In the genomic region with DNA sequence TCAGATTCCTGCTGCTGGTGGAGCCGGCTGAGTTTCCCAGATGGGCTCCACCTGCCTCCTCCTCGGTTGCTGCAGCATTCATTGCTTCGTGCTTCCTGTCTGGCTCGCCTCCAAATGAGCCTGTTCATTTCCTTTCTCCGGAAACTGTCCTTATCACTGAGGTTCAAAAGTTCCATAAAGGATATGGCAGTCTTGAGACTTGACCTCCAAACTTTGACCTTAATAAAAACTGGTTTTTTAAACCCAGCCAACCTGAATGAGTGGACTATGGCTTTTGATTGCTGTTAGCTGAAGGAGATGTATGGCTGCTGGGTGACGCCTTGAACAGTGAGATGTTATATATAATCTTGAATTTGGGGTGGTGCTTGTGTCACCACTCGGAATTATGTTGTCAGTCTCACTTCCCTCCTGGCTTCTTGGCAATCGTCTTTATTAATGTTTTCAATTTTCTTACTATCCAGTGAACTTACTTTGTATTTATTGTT, we compare ENCODE assay signal across 1 cellular context.
TF ChIP-seq lines count a peak whose summit lies in the region.

No MANE protein-coding gene starts in this region.

TF ChIP-seq in HepG2, 621 proteins besides CTCF, POLR2A, EP300 and RAD21 (continued from another document):
- TF ChIP-seq, protein P1, sequence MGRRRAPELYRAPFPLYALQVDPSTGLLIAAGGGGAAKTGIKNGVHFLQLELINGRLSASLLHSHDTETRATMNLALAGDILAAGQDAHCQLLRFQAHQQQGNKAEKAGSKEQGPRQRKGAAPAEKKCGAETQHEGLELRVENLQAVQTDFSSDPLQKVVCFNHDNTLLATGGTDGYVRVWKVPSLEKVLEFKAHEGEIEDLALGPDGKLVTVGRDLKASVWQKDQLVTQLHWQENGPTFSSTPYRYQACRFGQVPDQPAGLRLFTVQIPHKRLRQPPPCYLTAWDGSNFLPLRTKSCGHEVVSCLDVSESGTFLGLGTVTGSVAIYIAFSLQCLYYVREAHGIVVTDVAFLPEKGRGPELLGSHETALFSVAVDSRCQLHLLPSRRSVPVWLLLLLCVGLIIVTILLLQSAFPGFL (CRISPR knock-in tag; IDR thresholded peaks at IDR 0.05), result no peak
- TF ChIP-seq ZBTB3 (CRISPR knock-in tag; IDR thresholded peaks at IDR 0.05; ENCODE audit: borderline replicate concordance, low read depth) (no peak), FOXC1 (CRISPR knock-in tag; IDR thresholded peaks at IDR 0.05; ENCODE audit: borderline replicate concordance) (no peak), CC2D1A (CRISPR knock-in tag; IDR thresholded peaks at IDR 0.05) (no peak), ZNF33A (CRISPR knock-in tag; IDR thresholded peaks at IDR 0.05; ENCODE audit: borderline replicate concordance) (no peak), SCMH1 (CRISPR knock-in tag; IDR thresholded peaks at IDR 0.05; ENCODE audit: borderline replicate concordance) (no peak), TBL1XR1 (IDR thresholded peaks at IDR 0.05; ENCODE audit: borderline replicate concordance, low read length, partially characterized antibody) (no peak), MED8 (CRISPR knock-in tag; IDR thresholded peaks at IDR 0.05; ENCODE audit: insufficient replicate concordance) (no peak), ERF (CRISPR knock-in tag; IDR thresholded peaks at IDR 0.05) (no peak), ZNF569 (CRISPR knock-in tag; IDR thresholded peaks at IDR 0.05; ENCODE audit: borderline replicate concordance) (no peak), KAT8 (CRISPR knock-in tag; IDR thresholded peaks at IDR 0.05) (no peak), SRSF1 (optimal IDR thresholded peaks at IDR 0.05; ENCODE audit: low read depth, low read length) (no peak), ZNF556 (CRISPR knock-in tag; IDR thresholded peaks at IDR 0.05; ENCODE audit: borderline replicate concordance) (no peak), ZKSCAN8 (CRISPR knock-in tag; IDR thresholded peaks at IDR 0.05; ENCODE audit: borderline replicate concordance) (no peak), FOXO1 (CRISPR knock-in tag; IDR thresholded peaks at IDR 0.05) (peak; percentile 19; the same call in 1 of the 2 replicates), MAFF (IDR thresholded peaks at IDR 0.05; ENCODE audit: low read depth, low read length) (no peak), ZNF619 (CRISPR knock-in tag; IDR thresholded peaks at IDR 0.05) (no peak), MTA1 (CRISPR knock-in tag; IDR thresholded peaks at IDR 0.05; ENCODE audit: borderline replicate concordance) (no peak), MLLT10 (CRISPR knock-in tag; IDR thresholded peaks at IDR 0.05) (no peak), NFYC (CRISPR knock-in tag; IDR thresholded peaks at IDR 0.05) (no peak), MYC (CRISPR knock-in tag; IDR thresholded peaks at IDR 0.05; ENCODE audit: borderline replicate concordance) (no peak), ARNTL (CRISPR knock-in tag; IDR thresholded peaks at IDR 0.05) (no peak), REL (CRISPR knock-in tag; conservative IDR thresholded peaks at IDR 0.05) (no peak), ZNF605 (CRISPR knock-in tag; IDR thresholded peaks at IDR 0.05) (no peak), SP4 (CRISPR knock-in tag; IDR thresholded peaks at IDR 0.05) (no peak), THAP11 (CRISPR knock-in tag; IDR thresholded peaks at IDR 0.05) (peak; percentile 23; the same call in 1 of the 2 replicates), GZF1 (CRISPR knock-in tag; IDR thresholded peaks at IDR 0.05) (no peak), ZNF484 (CRISPR knock-in tag; IDR thresholded peaks at IDR 0.05; ENCODE audit: borderline replicate concordance, low read depth) (no peak), TBX3 (IDR thresholded peaks at IDR 0.05; ENCODE audit: borderline replicate concordance) (no peak), ZNF878 (CRISPR knock-in tag; IDR thresholded peaks at IDR 0.05) (peak; percentile 37; the same call in 1 of the 2 replicates), NFIB (CRISPR knock-in tag; IDR thresholded peaks at IDR 0.05; ENCODE audit: borderline replicate concordance) (no peak), SMAD9 (CRISPR knock-in tag; IDR thresholded peaks at IDR 0.05) (no peak), PHF20 (CRISPR knock-in tag; IDR thresholded peaks at IDR 0.05) (no peak), ZNF256 (CRISPR knock-in tag; conservative IDR thresholded peaks at IDR 0.05) (no peak), HNRNPUL1 (IDR thresholded peaks at IDR 0.05; ENCODE audit: low read depth, low read length) (no peak), SIX1 (CRISPR knock-in tag; IDR thresholded peaks at IDR 0.05; ENCODE audit: borderline replicate concordance) (no peak)
- TF ChIP-seq, protein P2, sequence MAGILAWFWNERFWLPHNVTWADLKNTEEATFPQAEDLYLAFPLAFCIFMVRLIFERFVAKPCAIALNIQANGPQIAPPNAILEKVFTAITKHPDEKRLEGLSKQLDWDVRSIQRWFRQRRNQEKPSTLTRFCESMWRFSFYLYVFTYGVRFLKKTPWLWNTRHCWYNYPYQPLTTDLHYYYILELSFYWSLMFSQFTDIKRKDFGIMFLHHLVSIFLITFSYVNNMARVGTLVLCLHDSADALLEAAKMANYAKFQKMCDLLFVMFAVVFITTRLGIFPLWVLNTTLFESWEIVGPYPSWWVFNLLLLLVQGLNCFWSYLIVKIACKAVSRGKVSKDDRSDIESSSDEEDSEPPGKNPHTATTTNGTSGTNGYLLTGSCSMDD (CRISPR knock-in tag; IDR thresholded peaks at IDR 0.05), result no peak
- TF ChIP-seq, protein P3, sequence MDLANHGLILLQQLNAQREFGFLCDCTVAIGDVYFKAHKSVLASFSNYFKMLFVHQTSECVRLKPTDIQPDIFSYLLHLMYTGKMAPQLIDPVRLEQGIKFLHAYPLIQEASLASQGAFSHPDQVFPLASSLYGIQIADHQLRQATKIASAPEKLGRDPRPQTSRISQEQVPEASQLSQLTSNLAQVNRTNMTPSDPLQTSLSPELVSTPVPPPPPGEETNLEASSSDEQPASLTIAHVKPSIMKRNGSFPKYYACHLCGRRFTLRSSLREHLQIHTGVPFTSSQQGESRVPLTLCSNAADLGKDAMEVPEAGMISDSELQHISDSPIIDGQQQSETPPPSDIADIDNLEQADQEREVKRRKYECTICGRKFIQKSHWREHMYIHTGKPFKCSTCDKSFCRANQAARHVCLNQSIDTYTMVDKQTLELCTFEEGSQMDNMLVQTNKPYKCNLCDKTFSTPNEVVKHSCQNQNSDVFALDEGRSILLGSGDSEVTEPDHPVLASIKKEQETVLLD (CRISPR knock-in tag; IDR thresholded peaks at IDR 0.05; ENCODE audit: low read depth), result no peak
- TF ChIP-seq, protein P4, sequence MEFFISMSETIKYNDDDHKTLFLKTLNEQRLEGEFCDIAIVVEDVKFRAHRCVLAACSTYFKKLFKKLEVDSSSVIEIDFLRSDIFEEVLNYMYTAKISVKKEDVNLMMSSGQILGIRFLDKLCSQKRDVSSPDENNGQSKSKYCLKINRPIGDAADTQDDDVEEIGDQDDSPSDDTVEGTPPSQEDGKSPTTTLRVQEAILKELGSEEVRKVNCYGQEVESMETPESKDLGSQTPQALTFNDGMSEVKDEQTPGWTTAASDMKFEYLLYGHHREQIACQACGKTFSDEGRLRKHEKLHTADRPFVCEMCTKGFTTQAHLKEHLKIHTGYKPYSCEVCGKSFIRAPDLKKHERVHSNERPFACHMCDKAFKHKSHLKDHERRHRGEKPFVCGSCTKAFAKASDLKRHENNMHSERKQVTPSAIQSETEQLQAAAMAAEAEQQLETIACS (CRISPR knock-in tag; IDR thresholded peaks at IDR 0.05), result no peak
- TF ChIP-seq, protein P5, sequence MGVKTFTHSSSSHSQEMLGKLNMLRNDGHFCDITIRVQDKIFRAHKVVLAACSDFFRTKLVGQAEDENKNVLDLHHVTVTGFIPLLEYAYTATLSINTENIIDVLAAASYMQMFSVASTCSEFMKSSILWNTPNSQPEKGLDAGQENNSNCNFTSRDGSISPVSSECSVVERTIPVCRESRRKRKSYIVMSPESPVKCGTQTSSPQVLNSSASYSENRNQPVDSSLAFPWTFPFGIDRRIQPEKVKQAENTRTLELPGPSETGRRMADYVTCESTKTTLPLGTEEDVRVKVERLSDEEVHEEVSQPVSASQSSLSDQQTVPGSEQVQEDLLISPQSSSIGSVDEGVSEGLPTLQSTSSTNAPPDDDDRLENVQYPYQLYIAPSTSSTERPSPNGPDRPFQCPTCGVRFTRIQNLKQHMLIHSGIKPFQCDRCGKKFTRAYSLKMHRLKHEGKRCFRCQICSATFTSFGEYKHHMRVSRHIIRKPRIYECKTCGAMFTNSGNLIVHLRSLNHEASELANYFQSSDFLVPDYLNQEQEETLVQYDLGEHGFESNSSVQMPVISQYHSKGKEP (CRISPR knock-in tag; IDR thresholded peaks at IDR 0.05), result no peak
- TF ChIP-seq, protein P6, sequence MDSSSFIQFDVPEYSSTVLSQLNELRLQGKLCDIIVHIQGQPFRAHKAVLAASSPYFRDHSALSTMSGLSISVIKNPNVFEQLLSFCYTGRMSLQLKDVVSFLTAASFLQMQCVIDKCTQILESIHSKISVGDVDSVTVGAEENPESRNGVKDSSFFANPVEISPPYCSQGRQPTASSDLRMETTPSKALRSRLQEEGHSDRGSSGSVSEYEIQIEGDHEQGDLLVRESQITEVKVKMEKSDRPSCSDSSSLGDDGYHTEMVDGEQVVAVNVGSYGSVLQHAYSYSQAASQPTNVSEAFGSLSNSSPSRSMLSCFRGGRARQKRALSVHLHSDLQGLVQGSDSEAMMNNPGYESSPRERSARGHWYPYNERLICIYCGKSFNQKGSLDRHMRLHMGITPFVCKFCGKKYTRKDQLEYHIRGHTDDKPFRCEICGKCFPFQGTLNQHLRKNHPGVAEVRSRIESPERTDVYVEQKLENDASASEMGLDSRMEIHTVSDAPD (CRISPR knock-in tag; IDR thresholded peaks at IDR 0.05), result no peak
- TF ChIP-seq, protein P7, sequence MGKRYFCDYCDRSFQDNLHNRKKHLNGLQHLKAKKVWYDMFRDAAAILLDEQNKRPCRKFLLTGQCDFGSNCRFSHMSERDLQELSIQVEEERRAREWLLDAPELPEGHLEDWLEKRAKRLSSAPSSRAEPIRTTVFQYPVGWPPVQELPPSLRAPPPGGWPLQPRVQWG (CRISPR knock-in tag; IDR thresholded peaks at IDR 0.05; ENCODE audit: borderline replicate concordance, low read depth), result no peak
- TF ChIP-seq, protein P8, sequence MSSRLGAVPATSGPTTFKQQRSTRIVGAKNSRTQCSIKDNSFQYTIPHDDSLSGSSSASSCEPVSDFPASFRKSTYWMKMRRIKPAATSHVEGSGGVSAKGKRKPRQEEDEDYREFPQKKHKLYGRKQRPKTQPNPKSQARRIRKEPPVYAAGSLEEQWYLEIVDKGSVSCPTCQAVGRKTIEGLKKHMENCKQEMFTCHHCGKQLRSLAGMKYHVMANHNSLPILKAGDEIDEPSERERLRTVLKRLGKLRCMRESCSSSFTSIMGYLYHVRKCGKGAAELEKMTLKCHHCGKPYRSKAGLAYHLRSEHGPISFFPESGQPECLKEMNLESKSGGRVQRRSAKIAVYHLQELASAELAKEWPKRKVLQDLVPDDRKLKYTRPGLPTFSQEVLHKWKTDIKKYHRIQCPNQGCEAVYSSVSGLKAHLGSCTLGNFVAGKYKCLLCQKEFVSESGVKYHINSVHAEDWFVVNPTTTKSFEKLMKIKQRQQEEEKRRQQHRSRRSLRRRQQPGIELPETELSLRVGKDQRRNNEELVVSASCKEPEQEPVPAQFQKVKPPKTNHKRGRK (CRISPR knock-in tag; IDR thresholded peaks at IDR 0.05), result no peak
- TF ChIP-seq, protein P9, sequence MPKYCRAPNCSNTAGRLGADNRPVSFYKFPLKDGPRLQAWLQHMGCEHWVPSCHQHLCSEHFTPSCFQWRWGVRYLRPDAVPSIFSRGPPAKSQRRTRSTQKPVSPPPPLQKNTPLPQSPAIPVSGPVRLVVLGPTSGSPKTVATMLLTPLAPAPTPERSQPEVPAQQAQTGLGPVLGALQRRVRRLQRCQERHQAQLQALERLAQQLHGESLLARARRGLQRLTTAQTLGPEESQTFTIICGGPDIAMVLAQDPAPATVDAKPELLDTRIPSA (CRISPR knock-in tag; IDR thresholded peaks at IDR 0.05; ENCODE audit: borderline replicate concordance), result no peak
- TF ChIP-seq, protein P10, sequence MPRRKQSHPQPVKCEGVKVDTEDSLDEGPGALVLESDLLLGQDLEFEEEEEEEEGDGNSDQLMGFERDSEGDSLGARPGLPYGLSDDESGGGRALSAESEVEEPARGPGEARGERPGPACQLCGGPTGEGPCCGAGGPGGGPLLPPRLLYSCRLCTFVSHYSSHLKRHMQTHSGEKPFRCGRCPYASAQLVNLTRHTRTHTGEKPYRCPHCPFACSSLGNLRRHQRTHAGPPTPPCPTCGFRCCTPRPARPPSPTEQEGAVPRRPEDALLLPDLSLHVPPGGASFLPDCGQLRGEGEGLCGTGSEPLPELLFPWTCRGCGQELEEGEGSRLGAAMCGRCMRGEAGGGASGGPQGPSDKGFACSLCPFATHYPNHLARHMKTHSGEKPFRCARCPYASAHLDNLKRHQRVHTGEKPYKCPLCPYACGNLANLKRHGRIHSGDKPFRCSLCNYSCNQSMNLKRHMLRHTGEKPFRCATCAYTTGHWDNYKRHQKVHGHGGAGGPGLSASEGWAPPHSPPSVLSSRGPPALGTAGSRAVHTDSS (CRISPR knock-in tag; conservative IDR thresholded peaks at IDR 0.05), result no peak
